In the genomic region with DNA sequence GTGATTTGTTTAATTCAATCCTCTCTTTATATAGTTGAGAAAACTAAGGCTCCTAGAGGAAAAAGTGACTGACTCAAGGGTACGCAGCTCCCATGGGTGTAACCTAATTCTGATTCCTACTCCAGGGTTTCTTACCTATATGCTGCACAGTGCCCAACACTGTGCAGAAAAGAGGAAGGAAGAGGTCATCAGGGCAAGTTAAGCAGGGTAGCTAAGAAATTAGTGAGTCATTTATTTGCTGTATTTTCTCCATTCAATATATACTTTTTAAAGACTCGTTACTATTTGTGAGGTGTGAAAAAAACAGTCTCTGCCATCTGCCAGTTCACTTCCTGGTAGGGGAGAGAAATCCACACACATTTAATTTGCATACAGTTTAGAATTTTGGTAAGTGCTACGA, we compare ENCODE assay signal across 9 cellular contexts.
DNase-seq lines count a peak whose midpoint lies in the region; ATAC-seq and TF ChIP-seq lines count a peak whose summit lies in the region.
"Had no signal": no experiment of that assay in that cellular context is flagged by ENCODE, and none has a peak within 500 bp of the region (broad histone marks: within the 10 kb centered on the region; RNA-seq: fewer than 3 reads in every experiment).

No MANE protein-coding gene starts in this region.

- H3K27me3 Mint-ChIP-seq in stimulated activated memory B cell treated with anti-CD40 and anti-IgM and Interleukin-4, amounts not matched to agents 10 μg/mL and 1 μg/mL and 100 μg/mL, for 72 hours = peaks cover 25% of the 10 kb centered on the region
- peaks cover 69% of the 10 kb centered on the region for H3K27me3 Mint-ChIP-seq in CD4-positive, alpha-beta T cell
- peaks cover 13% of the 10 kb centered on the region for H3K27me3 Mint-ChIP-seq in activated CD8-positive, alpha-beta T cell treated with anti-CD3 and anti-CD28 coated beads for 36 hours

- H3K27ac Mint-ChIP-seq in stimulated activated memory B cell treated with anti-CD40 and anti-IgM and Interleukin-4, amounts not matched to agents 10 μg/mL and 1 μg/mL and 100 μg/mL, for 72 hours = peak overlapping the region; percentile 15
- H3K27ac Mint-ChIP-seq in CD4-positive, alpha-beta T cell = no peak overlapping the region
- no peak overlapping the region for H3K27ac Mint-ChIP-seq in activated CD8-positive, alpha-beta T cell treated with anti-CD3 and anti-CD28 coated beads for 36 hours
- H3K27ac Mint-ChIP-seq: T-helper 1 cell treated with Interleukin-12 subunit alpha and Interleukin-12 subunit beta and Interleukin-4 antibody, amounts not matched to agents 30 μg/mL and 1 μg/mL, for 36 hours had no signal

- CTCF ChIA-PET in CD4-positive, alpha-beta T cell (lab: Charles Lee) = interaction anchor here (1.0 kb wide), 1 partner anchor 12 kb away, joined by 3 read pairs; no protein-coding TSS in a partner anchor
- CTCF ChIA-PET in activated CD8-positive, alpha-beta T cell treated with anti-CD3 and anti-CD28 coated beads for 36 hours (lab: Charles Lee) = interaction anchor here (0.6 to 0.9 kb wide), 2 partner anchors 10 to 170 kb away, joined by 3 to 4 read pairs; no protein-coding TSS in a partner anchor

- POLR2A ChIA-PET in CD4-positive, alpha-beta T cell (lab: Charles Lee) = no interaction called here
- POLR2A ChIA-PET in activated CD8-positive, alpha-beta T cell treated with anti-CD3 and anti-CD28 coated beads for 36 hours (lab: Charles Lee) = no interaction called here

- peak; percentile 38 for ATAC-seq in HG03060 (IDR thresholded peaks at IDR 0.05; ENCODE audit: low read depth, unreplicated experiment)
- ATAC-seq in stimulated activated memory B cell treated with anti-CD40 and anti-IgM and Interleukin-4, amounts not matched to agents 10 μg/mL and 1 μg/mL and 100 μg/mL, for 72 hours = no peak
- no peak for ATAC-seq in CD4-positive, alpha-beta T cell (ENCODE audit: poor library complexity)
- no peak for ATAC-seq in activated CD8-positive, alpha-beta T cell treated with anti-CD3 and anti-CD28 coated beads for 36 hours

- DNase-seq in SIG-M5 treated with dmso at 0.1 percent for 504 hours (lab: John Stamatoyannopoulos, UW; ENCODE audit: unreplicated experiment) (peak; percentile 37), SIG-M5 (lab: John Stamatoyannopoulos, UW) (no peak), SKM-1 (lab: John Stamatoyannopoulos, UW; ENCODE audit: unreplicated experiment) (peak; percentile 68)
- no peak for DNase-seq in activated CD4-positive, alpha-beta T cell treated with anti-CD3 and anti-CD28 coated beads, Interleukin-2, amount 50 U/mL, for 1 hour
- DNase-seq in CD4-positive, alpha-beta T cell = no peak
- DNase-seq in activated CD8-positive, alpha-beta T cell treated with anti-CD3 and anti-CD28 coated beads for 36 hours = no peak

- H3K36me3 Mint-ChIP-seq in stimulated activated memory B cell treated with anti-CD40 and anti-IgM and Interleukin-4, amounts not matched to agents 10 μg/mL and 1 μg/mL and 100 μg/mL, for 72 hours = no peaks in the 10 kb centered on the region
- no peaks in the 10 kb centered on the region for H3K36me3 Mint-ChIP-seq in CD4-positive, alpha-beta T cell (ENCODE audit: low read depth)
- H3K36me3 Mint-ChIP-seq in activated CD8-positive, alpha-beta T cell treated with anti-CD3 and anti-CD28 coated beads for 36 hours (ENCODE audit: low read depth) = no peaks in the 10 kb centered on the region

- peak overlapping the region; percentile 11 for H3K4me3 Mint-ChIP-seq in stimulated activated memory B cell treated with anti-CD40 and anti-IgM and Interleukin-4, amounts not matched to agents 10 μg/mL and 1 μg/mL and 100 μg/mL, for 72 hours
- H3K4me3 Mint-ChIP-seq in CD4-positive, alpha-beta T cell = no peak overlapping the region
- no peak overlapping the region for H3K4me3 Mint-ChIP-seq in activated CD8-positive, alpha-beta T cell treated with anti-CD3 and anti-CD28 coated beads for 36 hours
- H3K4me3 Mint-ChIP-seq: T-helper 1 cell treated with Interleukin-12 subunit alpha and Interleukin-12 subunit beta and Interleukin-4 antibody, amounts not matched to agents 30 μg/mL and 1 μg/mL, for 36 hours had no signal

- H3K9me3 Mint-ChIP-seq in stimulated activated memory B cell treated with anti-CD40 and anti-IgM and Interleukin-4, amounts not matched to agents 10 μg/mL and 1 μg/mL and 100 μg/mL, for 72 hours = no peaks in the 10 kb centered on the region
- H3K9me3 Mint-ChIP-seq in CD4-positive, alpha-beta T cell = no peaks in the 10 kb centered on the region
- H3K9me3 Mint-ChIP-seq in activated CD8-positive, alpha-beta T cell treated with anti-CD3 and anti-CD28 coated beads for 36 hours = no peaks in the 10 kb centered on the region
- H3K9me3 Mint-ChIP-seq: T-helper 1 cell treated with Interleukin-12 subunit alpha and Interleukin-12 subunit beta and Interleukin-4 antibody, amounts not matched to agents 30 μg/mL and 1 μg/mL, for 36 hours had no signal

- TF ChIP-seq CTCF in CD4-positive, alpha-beta T cell (IDR thresholded peaks at IDR 0.05) = no peak
- no peak for TF ChIP-seq CTCF in activated CD8-positive, alpha-beta T cell treated with anti-CD3 and anti-CD28 coated beads for 36 hours (IDR thresholded peaks at IDR 0.05)

- H3K9me3 ChIP-seq in CD4-positive, alpha-beta T cell (ENCODE audit: control insufficient read depth, low read length) = no peaks in the 10 kb centered on the region

- H3K27ac ChIP-seq in CD4-positive, alpha-beta T cell (ENCODE audit: low read depth, low read length) = no peak overlapping the region

- peaks cover 13% of the 10 kb centered on the region for H3K4me1 Mint-ChIP-seq in stimulated activated memory B cell treated with anti-CD40 and anti-IgM and Interleukin-4, amounts not matched to agents 10 μg/mL and 1 μg/mL and 100 μg/mL, for 72 hours
- H3K4me1 Mint-ChIP-seq in CD4-positive, alpha-beta T cell (ENCODE audit: low read depth) = no peaks in the 10 kb centered on the region
- peaks cover 4% of the 10 kb centered on the region for H3K4me1 Mint-ChIP-seq in activated CD8-positive, alpha-beta T cell treated with anti-CD3 and anti-CD28 coated beads for 36 hours (ENCODE audit: low read depth)

- peaks cover 8% of the 10 kb centered on the region for H3K27me3 ChIP-seq in CD4-positive, alpha-beta T cell (ENCODE audit: control insufficient read depth, insufficient read depth, low read length)

- intact Hi-C loops in CD4-positive, alpha-beta T cell (cut with DNase I, micrococcal nuclease) = no loop called here
- intact Hi-C loops in activated CD8-positive, alpha-beta T cell treated with anti-CD3 and anti-CD28 coated beads for 36 hours (cut with micrococcal nuclease) = no loop called here

Comparison
In these comparisons a context has a peak if more than half of its experiments do, and no peak if none do; other contexts are left out.
1. DNase-seq: peak in SIG-M5 treated with dmso at 0.1 percent for 504 hours (single experiment) and SKM-1 (single experiment); none in SIG-M5 (single experiment), activated CD4-positive, alpha-beta T cell treated with anti-CD3 and anti-CD28 coated beads, Interleukin-2, amount 50 U/mL, for 1 hour (single experiment), CD4-positive, alpha-beta T cell (0 of 10) and activated CD8-positive, alpha-beta T cell treated with anti-CD3 and anti-CD28 coated beads for 36 hours (single experiment).